Comparison of ENCODE assay signal across 8 cellular contexts in genomic region chr4:184263910-184264732, GRCh38. TPM values are rescaled to one million over a fixed set of nuclear protein-coding genes. Genes with fewer than 3 reads are reported as not detected.
DNase-seq lines count a peak whose midpoint lies in the region; ATAC-seq and TF ChIP-seq lines count a peak whose summit lies in the region.

No MANE protein-coding gene starts in this region.

- H3K27ac Mint-ChIP-seq in activated T-helper 1 cell treated with anti-CD3 and anti-CD28 coated beads, Interleukin-12 subunit alpha, Interleukin-12 subunit beta, Interleukin-2, Interleukin-4 antibody, amounts not matched to agents 30 ng/mL and 10 ng/mL and 1 ng/mL, durations not matched to agents 14 hours and 24 hours and 36 hours: peak overlapping the region; percentile 60

- H3K9me2 ChIP-seq in MM.1S (replicated peaks; ENCODE audit: insufficient read depth, low read length): no peaks in the 10 kb centered on the region

- peaks cover 2% of the 10 kb centered on the region for H3K27me3 Mint-ChIP-seq in activated T-helper 1 cell treated with anti-CD3 and anti-CD28 coated beads, Interleukin-12 subunit alpha, Interleukin-12 subunit beta, Interleukin-2, Interleukin-4 antibody, amounts not matched to agents 30 ng/mL and 10 ng/mL and 1 ng/mL, durations not matched to agents 14 hours and 24 hours and 36 hours (ENCODE audit: insufficient read depth)

- in situ Hi-C loops in Caki2 (cut with HindIII; ENCODE audit: low pct_unique_long_range_greater_than_20kb, low sequenced_read_pairs): no loop called here

- no peak overlapping the region for H2BK12ac ChIP-seq in neuronal stem cell (ENCODE audit: low read length)

- TF ChIP-seq CTCF in MM.1S (IDR thresholded peaks at IDR 0.05; ENCODE audit: low read length) (peak; percentile 87), RWPE1 (conservative IDR thresholded peaks at IDR 0.05; ENCODE audit: low read depth) (peak; percentile 84), fibroblast of the aortic adventitia (IDR thresholded peaks at IDR 0.05; ENCODE audit: insufficient read depth, low read length) (peak; percentile 80)

- no peak overlapping the region for H2BK120ac ChIP-seq in neuronal stem cell (ENCODE audit: low read depth, low read length)

- no peak overlapping the region for H2BK5ac ChIP-seq in neuronal stem cell (ENCODE audit: low read length)

- H3K9me3 ChIP-seq in MM.1S (replicated peaks; ENCODE audit: insufficient read depth, low read length): no peaks in the 10 kb centered on the region
- peaks cover 0 to 2% of the 10 kb centered on the region in 2 donors for H3K9me3 ChIP-seq in neuronal stem cell (replicated peaks in 1 of 2; ENCODE audit: control insufficient read depth in 2 of 2, insufficient read depth in 1 of 2, low read depth in 1 of 2, low read length in 2 of 2)

- POLR2A ChIA-PET in RWPE1 (lab: Yijun Ruan, JAX; ENCODE audit: low non-redundant PET): no interaction called here

- no peak overlapping the region for H3K23ac ChIP-seq in neuronal stem cell (ENCODE audit: low read depth, low read length, poor library complexity)

- no peaks in the 10 kb centered on the region for H4K20me1 ChIP-seq in MM.1S (ENCODE audit: insufficient read depth, low read length)

- CTCF ChIA-PET in RWPE1 (lab: Yijun Ruan, JAX): interaction anchor here (0.5 to 1.6 kb wide), 24 partner anchors 9 to 853 kb away, joined by 3 to 7 read pairs (median 4); no protein-coding TSS in a partner anchor

- H3K4me1 Mint-ChIP-seq in activated T-helper 1 cell treated with anti-CD3 and anti-CD28 coated beads, Interleukin-12 subunit alpha, Interleukin-12 subunit beta, Interleukin-2, Interleukin-4 antibody, amounts not matched to agents 30 ng/mL and 10 ng/mL and 1 ng/mL, durations not matched to agents 14 hours and 24 hours and 36 hours (ENCODE audit: low read depth): peaks cover 59% of the 10 kb centered on the region

- H3K27ac ChIP-seq in MM.1S (ENCODE audit: low read length) (peak overlapping the region; percentile 36; the same call in 1 of the 2 replicates), RWPE1 (no peak overlapping the region), neuronal stem cell (replicated peaks; ENCODE audit: low read length) (no peak overlapping the region)

- H2AFZ ChIP-seq in MM.1S (ENCODE audit: low read length): peak overlapping the region; percentile 29
- peak overlapping the region; percentile 86 for H2AFZ ChIP-seq in neuronal stem cell (ENCODE audit: low read length)

- no peaks in the 10 kb centered on the region for H3K36me3 ChIP-seq in MM.1S (replicated peaks; ENCODE audit: insufficient read depth, low read length)
- no peaks in the 10 kb centered on the region for H3K36me3 ChIP-seq in neuronal stem cell (replicated peaks in 1 of 2; ENCODE audit: control insufficient read depth in 2 of 2, insufficient read depth in 2 of 2, low read length in 2 of 2)

- DNase-seq in Caki2 (ENCODE audit: low read depth): peak; percentile 75
- peak; percentile 98 for DNase-seq in MM.1S
- peak; percentile 79 for DNase-seq in RWPE1 (ENCODE audit: low spot score)
- peak; percentile 86 for DNase-seq in activated T-helper 1 cell treated with anti-CD3 and anti-CD28 coated beads, Interleukin-12 subunit alpha, Interleukin-12 subunit beta, Interleukin-2, Interleukin-4 antibody, amounts not matched to agents 30 ng/mL and 10 ng/mL and 1 ng/mL, durations not matched to agents 14 hours and 24 hours and 36 hours (ENCODE audit: low spot score)
- DNase-seq in fibroblast of the aortic adventitia (ENCODE audit: low read depth): peak; percentile 95
- DNase-seq in neuronal stem cell (ENCODE audit: low spot score): peak; percentile 93
- peak; percentile 89 for DNase-seq in stromal cell of bone marrow (ENCODE audit: low read depth)

- no peak overlapping the region for H3K14ac ChIP-seq in neuronal stem cell (ENCODE audit: low read length)

- no peak overlapping the region for H3K18ac ChIP-seq in neuronal stem cell (ENCODE audit: low read length)

- intact Hi-C loops in activated T-helper 1 cell treated with anti-CD3 and anti-CD28 coated beads, Interleukin-12 subunit alpha, Interleukin-12 subunit beta, Interleukin-2, Interleukin-4 antibody, amounts not matched to agents 30 ng/mL and 10 ng/mL and 1 ng/mL, durations not matched to agents 14 hours and 24 hours and 36 hours (cut with micrococcal nuclease): loop anchor here (1.0 to 10.0 kb wide), 13 partner anchors 12 to 721 kb away; partner anchors contain the start of genes CASP3, CENPU, IRF2 and PRIMPOL

- no peak overlapping the region for H4K91ac ChIP-seq in neuronal stem cell (ENCODE audit: low read depth, low read length, poor library complexity)

- H3K4me2 ChIP-seq in MM.1S (ENCODE audit: low read depth, low read length): peak overlapping the region; percentile 60
- H3K4me2 ChIP-seq in neuronal stem cell (ENCODE audit: insufficient read depth, low read length, poor library complexity, severe bottlenecking): no peak overlapping the region

- peak overlapping the region; percentile 28; the same call in 1 of the 2 replicates for H3K9ac ChIP-seq in MM.1S (ENCODE audit: low read length)
- no peak overlapping the region for H3K9ac ChIP-seq in neuronal stem cell (ENCODE audit: low read depth, low read length, poor library complexity)

- whole genome bisulfite sequencing in neuronal stem cell (ENCODE audit: extremely low coverage in 2 of 2, insufficient read length in 2 of 2, insufficient replicate concordance in 1 of 2), 2 donors: no CpG with 5 or more reads among the region's 19 CpGs

- H3K4ac ChIP-seq in neuronal stem cell (ENCODE audit: low read length): no peak overlapping the region

- H2AK5ac ChIP-seq in neuronal stem cell (ENCODE audit: low read depth, low read length): no peak overlapping the region

- peak; percentile 31 for ATAC-seq in GM21737 (IDR thresholded peaks at IDR 0.05; ENCODE audit: unreplicated experiment)

- H3F3A ChIP-seq in MM.1S (ENCODE audit: insufficient read depth, low read length): peaks cover 45% of the 10 kb centered on the region

- peak overlapping the region; percentile 1 for H3K4me3 Mint-ChIP-seq in activated T-helper 1 cell treated with anti-CD3 and anti-CD28 coated beads, Interleukin-12 subunit alpha, Interleukin-12 subunit beta, Interleukin-2, Interleukin-4 antibody, amounts not matched to agents 30 ng/mL and 10 ng/mL and 1 ng/mL, durations not matched to agents 14 hours and 24 hours and 36 hours

- peaks cover 35% of the 10 kb centered on the region for H3K4me1 ChIP-seq in MM.1S (ENCODE audit: low read length)
- peaks cover 2 to 14% of the 10 kb centered on the region in 2 donors for H3K4me1 ChIP-seq in neuronal stem cell (ENCODE audit: control insufficient read depth in 2 of 2, insufficient read depth in 1 of 2, low read depth in 1 of 2, low read length in 2 of 2)

- no peak overlapping the region for H2BK15ac ChIP-seq in neuronal stem cell (ENCODE audit: low read length)

- H3K36me3 Mint-ChIP-seq in activated T-helper 1 cell treated with anti-CD3 and anti-CD28 coated beads, Interleukin-12 subunit alpha, Interleukin-12 subunit beta, Interleukin-2, Interleukin-4 antibody, amounts not matched to agents 30 ng/mL and 10 ng/mL and 1 ng/mL, durations not matched to agents 14 hours and 24 hours and 36 hours (ENCODE audit: low read depth): no peaks in the 10 kb centered on the region

- no peak overlapping the region for H4K8ac ChIP-seq in neuronal stem cell (ENCODE audit: low read depth, low read length)

- H3K27me3 ChIP-seq in MM.1S (replicated peaks; ENCODE audit: insufficient read depth, low read length) (no peaks in the 10 kb centered on the region), neuronal stem cell (ENCODE audit: control insufficient read depth in 3 of 3, insufficient read depth in 3 of 3, low read depth in 1 of 3, low read length in 3 of 3) (peaks cover 0 to 4% (median 0%) of the 10 kb centered on the region in 3 experiments)

- H3K4me3 ChIP-seq in MM.1S (ENCODE audit: low read length): peak overlapping the region; percentile 31
- H3K4me3 ChIP-seq in fibroblast of the aortic adventitia (ENCODE audit: low read depth, low read length): no peak overlapping the region
- no peak overlapping the region for H3K4me3 ChIP-seq in neuronal stem cell (ENCODE audit: low read length in 2 of 2)

- peaks cover 25% of the 10 kb centered on the region for H3K79me2 ChIP-seq in MM.1S (ENCODE audit: low read length)

- no peaks in the 10 kb centered on the region for H3K9me3 Mint-ChIP-seq in activated T-helper 1 cell treated with anti-CD3 and anti-CD28 coated beads, Interleukin-12 subunit alpha, Interleukin-12 subunit beta, Interleukin-2, Interleukin-4 antibody, amounts not matched to agents 30 ng/mL and 10 ng/mL and 1 ng/mL, durations not matched to agents 14 hours and 24 hours and 36 hours

- no peaks in the 10 kb centered on the region for H3K79me1 ChIP-seq in neuronal stem cell (ENCODE audit: low read depth, low read length)

RNA-seq across cellular contexts. Expression of gene ENPP6, which starts 46.4 kb away (rescaled TPM):
- total RNA-seq in Caki2 (2014; rRNA removed; shearing (Covaris generic); ENCODE audit: low replicate concordance): 0.03 TPM in 1 of 2 replicates, not detected in the other
- total RNA-seq in activated T-helper 1 cell treated with anti-CD3 and anti-CD28 coated beads, Interleukin-12 subunit alpha, Interleukin-12 subunit beta, Interleukin-2, Interleukin-4 antibody, amounts not matched to agents 30 ng/mL and 10 ng/mL and 1 ng/mL, durations not matched to agents 14 hours and 24 hours and 36 hours: 2.5 and 3.4 TPM in 2 replicates
- total RNA-seq in fibroblast of the aortic adventitia (ENCODE audit: low replicate concordance): 0.18 TPM in 1 of 2 replicates, not detected in the other
- 0.01 TPM for polyA plus RNA-seq in neuronal stem cell (2013, experiment 1 of 2)
- polyA plus RNA-seq in neuronal stem cell (2013, experiment 2 of 2): 0.01 TPM
